Comparison of ENCODE assay signal across 15 cellular contexts in the genomic region with DNA sequence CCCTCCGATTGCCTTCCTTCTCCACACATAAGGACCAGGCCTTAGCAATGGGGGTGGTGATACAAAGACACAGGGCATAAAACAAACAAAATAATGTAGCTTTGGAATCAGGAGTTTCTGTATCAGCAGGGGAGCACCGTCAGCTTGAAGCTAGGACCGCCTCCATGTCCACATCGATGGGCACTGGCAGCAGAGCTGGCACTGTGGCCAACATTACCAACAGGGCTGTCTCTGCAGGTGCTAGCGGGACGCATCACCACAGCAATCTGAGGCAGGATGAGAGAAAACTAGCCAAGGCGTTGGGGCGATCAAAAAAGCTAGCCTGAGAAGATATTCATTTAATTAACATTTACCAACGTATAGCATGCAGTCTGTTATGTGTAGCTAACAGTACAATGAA.
"Had no signal": no experiment of that assay in that cellular context is flagged by ENCODE, and none has a peak within 500 bp of the region (broad histone marks: within the 10 kb centered on the region; RNA-seq: fewer than 3 reads in every experiment).

No MANE protein-coding gene starts in this region.

- H3K9me3 Mint-ChIP-seq: activated T-cell treated with anti-CD3 and anti-CD28 coated beads, Interleukin-2, amount 50 U/mL, for 72 hours; stimulated activated naive CD8-positive, alpha-beta T cell treated with anti-CD3 and anti-CD28 coated beads, Interleukin-15, amount 100 ng/mL, for 72 hours had no signal

- H3K4me3 ChIP-seq: coronary artery, esophagus muscularis mucosa, hepatocyte, pancreas had no signal

- H3K4me1 ChIP-seq: pancreas had no signal

- H3K9me3 ChIP-seq: esophagus muscularis mucosa, pancreas had no signal

- DNase-seq: activated CD4-positive, alpha-beta T cell treated with anti-CD3 and anti-CD28 coated beads, Interleukin-2, amount 50 U/mL, for 48 hours; activated gamma-delta T cell; activated T-cell treated with anti-CD3 and anti-CD28 coated beads, Interleukin-2, amount 50 U/mL, for 72 hours; effector CD4-positive, alpha-beta T cell; islet precursor cell; left ventricle myocardium superior; mesendoderm; pancreas; stimulated activated naive CD8-positive, alpha-beta T cell treated with anti-CD3 and anti-CD28 coated beads, Interleukin-15, amount 100 ng/mL, for 72 hours; WERI-Rb-1 had no signal

- H3K36me3 ChIP-seq: esophagus muscularis mucosa, pancreas, WERI-Rb-1 had no signal

- H3K27me3 Mint-ChIP-seq: stimulated activated naive CD8-positive, alpha-beta T cell treated with anti-CD3 and anti-CD28 coated beads, Interleukin-15, amount 100 ng/mL, for 72 hours had no signal

- H3K27me3 ChIP-seq: esophagus muscularis mucosa, hepatocyte, pancreas had no signal

- H3K27ac Mint-ChIP-seq: activated T-cell treated with anti-CD3 and anti-CD28 coated beads, Interleukin-2, amount 50 U/mL, for 72 hours had no signal

- ATAC-seq: activated T-cell treated with anti-CD3 and anti-CD28 coated beads, Interleukin-2, amount 50 U/mL, for 72 hours; left ventricle myocardium superior; pancreas; sciatic nerve; SK-N-SH treated with all-trans-retinoic acid at 6 μM for 48 hours; stimulated activated naive CD8-positive, alpha-beta T cell treated with anti-CD3 and anti-CD28 coated beads, Interleukin-15, amount 100 ng/mL, for 72 hours had no signal

- H3K27ac ChIP-seq: coronary artery, hepatocyte, pancreas, WERI-Rb-1 had no signal

- H3K4me3 Mint-ChIP-seq: activated T-cell treated with anti-CD3 and anti-CD28 coated beads, Interleukin-2, amount 50 U/mL, for 72 hours; stimulated activated naive CD8-positive, alpha-beta T cell treated with anti-CD3 and anti-CD28 coated beads, Interleukin-15, amount 100 ng/mL, for 72 hours had no signal
